ENCODE assay signal across 8 cellular contexts in the genomic region with DNA sequence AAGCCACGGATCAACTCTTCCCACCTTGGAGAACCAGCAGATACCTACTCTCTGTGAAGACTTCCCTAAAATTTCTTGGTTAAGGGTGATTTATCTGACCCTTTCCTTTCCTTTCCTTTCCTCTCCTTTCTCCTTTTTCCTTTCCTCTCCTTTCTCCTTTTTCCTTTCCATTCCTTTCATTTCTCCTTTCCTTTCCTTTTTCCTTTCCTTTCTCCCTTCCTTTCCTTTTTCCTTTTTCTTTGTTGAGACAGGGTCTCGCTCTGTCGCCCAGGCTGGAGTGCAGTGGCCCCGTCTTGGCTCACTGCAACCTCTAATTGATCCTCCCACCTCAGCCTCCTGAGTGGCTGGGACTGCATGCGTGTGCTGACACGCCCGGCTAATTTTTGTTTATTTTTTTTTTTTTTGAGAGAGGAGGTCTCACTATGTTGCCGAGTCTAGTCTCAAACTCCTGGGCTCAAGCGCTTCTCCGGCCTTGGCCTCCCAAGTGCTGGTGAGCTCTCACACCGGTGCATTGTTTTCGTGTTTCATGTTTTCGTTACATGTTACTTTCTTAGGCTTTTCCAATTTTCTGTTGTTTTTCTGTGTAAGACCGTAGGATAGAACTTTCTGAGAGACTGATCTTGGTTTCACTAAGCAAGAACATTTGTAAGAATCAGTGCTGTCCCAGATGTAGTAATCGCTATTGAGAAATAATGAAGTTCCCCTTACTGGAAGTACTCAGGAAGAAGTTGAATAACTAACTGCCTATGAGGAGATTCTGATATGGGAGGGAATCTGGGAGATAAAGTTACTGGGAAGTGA. TPM values are rescaled to one million over a fixed set of nuclear protein-coding genes. Genes with fewer than 3 reads are reported as not detected.
DNase-seq lines count a peak whose midpoint lies in the region; ATAC-seq and TF ChIP-seq lines count a peak whose summit lies in the region.

No MANE protein-coding gene starts in this region.

- H3K4me1 ChIP-seq in CD8-positive, alpha-beta memory T cell (ENCODE audit: insufficient read depth, low read length) = peaks cover 42% of the 10 kb centered on the region
- H3K4me1 ChIP-seq in HUES48 (ENCODE audit: control insufficient read depth, insufficient read depth, low read length) (peaks cover 17% of the 10 kb centered on the region), iPS-18a (ENCODE audit: control insufficient read depth, low read depth, low read length) (peaks cover 20% of the 10 kb centered on the region), spleen (peaks cover 13 to 64% (median 47%) of the 10 kb centered on the region in 6 donors)

- H3K9ac ChIP-seq in HUES48 (ENCODE audit: low read depth, low read length) = 0 out of 2 replicates have a peak overlapping the region, but pooled peaks have one; percentile 7
- peak overlapping the region; percentile 88 for H3K9ac ChIP-seq in iPS-18a (ENCODE audit: low read length)

- H3K27ac Mint-ChIP-seq in CD8-positive, alpha-beta memory T cell = peak overlapping the region; percentile 80 to 94 (median 93)
- peak overlapping the region; percentile 80 for H3K27ac Mint-ChIP-seq in activated naive CD8-positive, alpha-beta T cell treated with anti-CD3 and anti-CD28 coated beads for 36 hours

- no peaks in the 10 kb centered on the region for H3K9me3 Mint-ChIP-seq in CD8-positive, alpha-beta memory T cell
- H3K9me3 Mint-ChIP-seq in activated naive CD8-positive, alpha-beta T cell treated with anti-CD3 and anti-CD28 coated beads for 36 hours = no peaks in the 10 kb centered on the region

- no peaks in the 10 kb centered on the region for H3K27me3 ChIP-seq in CD8-positive, alpha-beta memory T cell (ENCODE audit: insufficient read depth, low read length, poor library complexity, severe bottlenecking)
- H3K27me3 ChIP-seq in HUES48 (ENCODE audit: control insufficient read depth, insufficient read depth, low read length) (no peaks in the 10 kb centered on the region), iPS-18a (ENCODE audit: control insufficient read depth, insufficient read depth, low read length) (no peaks in the 10 kb centered on the region), spleen (replicated peaks in 1 of 7) (no peaks in the 10 kb centered on the region)

- DNase-seq in CD8-positive, alpha-beta memory T cell = no peak
- no peak for DNase-seq in activated naive CD8-positive, alpha-beta T cell treated with anti-CD3 and anti-CD28 coated beads for 36 hours
- DNase-seq in spleen (no peak), GM13976 (ENCODE audit: low spot score) (no peak), GOT3 (lab: John Stamatoyannopoulos, UW) (no peak)

- in situ Hi-C loops in GM13976 (cut with MboI; ENCODE audit: low sequenced_read_pairs, unreplicated experiment) = no loop called here

- H3K27ac ChIP-seq in CD8-positive, alpha-beta memory T cell (ENCODE audit: low read depth, low read length) = peak overlapping the region; percentile 91
- H3K27ac ChIP-seq in HUES48 (ENCODE audit: low read depth, low read length) = peak overlapping the region; percentile 5
- no peak overlapping the region for H3K27ac ChIP-seq in iPS-18a (ENCODE audit: low read length)
- H3K27ac ChIP-seq in spleen = peak overlapping the region in 7 of 8 donors; percentile 96 to 100 (median 98)

- CTCF ChIA-PET in CD8-positive, alpha-beta memory T cell (lab: Charles Lee) = interaction anchor here (1.2 to 3.6 kb wide), 3 partner anchors 51 to 148 kb away, joined by 6 to 24 read pairs (median 8); partner anchors contain the start of gene SRD5A3

- H3K4me3 ChIP-seq in CD8-positive, alpha-beta memory T cell (ENCODE audit: low read length) = peak overlapping the region; percentile 72
- peak overlapping the region; percentile 98 for H3K4me3 ChIP-seq in HUES48 (ENCODE audit: low read depth, low read length)
- H3K4me3 ChIP-seq in iPS-18a (ENCODE audit: low read length) = peak overlapping the region; percentile 99
- H3K4me3 ChIP-seq in spleen = peak overlapping the region; percentile 74 to 95 (median 87)

- peak overlapping the region; percentile 88 to 100 (median 93) for H3K4me3 Mint-ChIP-seq in CD8-positive, alpha-beta memory T cell
- peak overlapping the region; percentile 96 for H3K4me3 Mint-ChIP-seq in activated naive CD8-positive, alpha-beta T cell treated with anti-CD3 and anti-CD28 coated beads for 36 hours

- intact Hi-C loops in spleen (cut with DNase I; ENCODE audit: low total_unique reads) = loop anchor here (10.0 kb wide), 1 partner anchor 53 kb away; the partner anchor contains the start of gene SRD5A3

- ATAC-seq in GM19324 (IDR thresholded peaks at IDR 0.05; ENCODE audit: low FRiP score, unreplicated experiment) = no peak

- peaks cover 0 to 1% of the 10 kb centered on the region in 2 donors for H3K27me3 Mint-ChIP-seq in CD8-positive, alpha-beta memory T cell
- H3K27me3 Mint-ChIP-seq in activated naive CD8-positive, alpha-beta T cell treated with anti-CD3 and anti-CD28 coated beads for 36 hours = peaks cover 3% of the 10 kb centered on the region

- POLR2A ChIA-PET in CD8-positive, alpha-beta memory T cell (lab: Charles Lee) = interaction anchor here (0.7 kb wide), 1 partner anchor 207 kb away, joined by 4 read pairs; no protein-coding TSS in a partner anchor

- TF ChIP-seq POLR2A in spleen (IDR thresholded peaks at IDR 0.05) = no peak

- peaks cover 8% of the 10 kb centered on the region for H3K36me3 ChIP-seq in CD8-positive, alpha-beta memory T cell (ENCODE audit: insufficient read depth, low read length)
- H3K36me3 ChIP-seq in HUES48 (ENCODE audit: control insufficient read depth, insufficient read depth, low read length) = peaks cover 32% of the 10 kb centered on the region
- H3K36me3 ChIP-seq in iPS-18a (ENCODE audit: control insufficient read depth, low read depth, low read length) = peaks cover 8% of the 10 kb centered on the region
- H3K36me3 ChIP-seq in spleen = peaks cover 0 to 22% (median 6%) of the 10 kb centered on the region in 6 donors

- no peaks in the 10 kb centered on the region for H3K9me3 ChIP-seq in CD8-positive, alpha-beta memory T cell (ENCODE audit: low read length)
- H3K9me3 ChIP-seq in HUES48 (ENCODE audit: control insufficient read depth, insufficient read depth, low read length) = no peaks in the 10 kb centered on the region
- no peaks in the 10 kb centered on the region for H3K9me3 ChIP-seq in iPS-18a (ENCODE audit: control insufficient read depth, low read depth, low read length)
- no peaks in the 10 kb centered on the region for H3K9me3 ChIP-seq in spleen

- no peak for TF ChIP-seq CTCF in spleen (IDR thresholded peaks at IDR 0.05 in 8 of 11, conservative IDR thresholded peaks at IDR 0.05 in 3 of 11)
- TF ChIP-seq CTCF in GM13976 (IDR thresholded peaks at IDR 0.05; ENCODE audit: borderline replicate concordance, control extremely low read depth, extremely low read depth, insufficient read depth, missing control alignments) = no peak

- peaks cover 47 to 60% (median 52%) of the 10 kb centered on the region in 3 donors for H3K4me1 Mint-ChIP-seq in CD8-positive, alpha-beta memory T cell
- H3K4me1 Mint-ChIP-seq in activated naive CD8-positive, alpha-beta T cell treated with anti-CD3 and anti-CD28 coated beads for 36 hours = peaks cover 41% of the 10 kb centered on the region

- peaks cover 0 to 30% (median 15%) of the 10 kb centered on the region in 3 donors for H3K36me3 Mint-ChIP-seq in CD8-positive, alpha-beta memory T cell
- H3K36me3 Mint-ChIP-seq in activated naive CD8-positive, alpha-beta T cell treated with anti-CD3 and anti-CD28 coated beads for 36 hours = peaks cover 32% of the 10 kb centered on the region

- 25 to 43% (median 36%) methylated on average over 15 of the region's 15 CpGs for WGBS in spleen, 5 donors

RNA-seq across cellular contexts. Expression of gene TMEM165, which starts 2.0 kb away (rescaled TPM):
- 10 to 100 TPM; 69.1 to 76.5 TPM for total RNA-seq in CD8-positive, alpha-beta memory T cell
- 31.1 TPM for polyA plus RNA-seq in CD8-positive, alpha-beta memory T cell
- total RNA-seq in activated naive CD8-positive, alpha-beta T cell treated with anti-CD3 and anti-CD28 coated beads for 36 hours = 10 to 100 TPM; 59.7 to 60.8 TPM
- total RNA-seq in spleen = 100 to 1,000 TPM in 6 of 7 donors, 10 to 100 TPM in 1; 94.8 to 193 (median 160) TPM
- polyA plus RNA-seq in spleen = 10 to 100 TPM; 54.3 to 60.3 (median 54.7) TPM

RNA-seq across cellular contexts. Expression of gene SRD5A3, which starts 51.7 kb away (rescaled TPM):
- 10 to 100 TPM; 20.3 to 23.9 TPM for total RNA-seq in CD8-positive, alpha-beta memory T cell
- 17.4 TPM for polyA plus RNA-seq in CD8-positive, alpha-beta memory T cell
- 10 to 100 TPM; 32.5 to 39.7 TPM for total RNA-seq in activated naive CD8-positive, alpha-beta T cell treated with anti-CD3 and anti-CD28 coated beads for 36 hours
- total RNA-seq in spleen = 10 to 100 TPM in 1 of 7 donors, 1 to 10 TPM in 6; 2.8 to 11.1 (median 6.2) TPM
- polyA plus RNA-seq in spleen = 1 to 10 TPM; 4.4 to 7.4 (median 5.7) TPM
